ENCODE assay signal across 12 cellular contexts in the genomic region with DNA sequence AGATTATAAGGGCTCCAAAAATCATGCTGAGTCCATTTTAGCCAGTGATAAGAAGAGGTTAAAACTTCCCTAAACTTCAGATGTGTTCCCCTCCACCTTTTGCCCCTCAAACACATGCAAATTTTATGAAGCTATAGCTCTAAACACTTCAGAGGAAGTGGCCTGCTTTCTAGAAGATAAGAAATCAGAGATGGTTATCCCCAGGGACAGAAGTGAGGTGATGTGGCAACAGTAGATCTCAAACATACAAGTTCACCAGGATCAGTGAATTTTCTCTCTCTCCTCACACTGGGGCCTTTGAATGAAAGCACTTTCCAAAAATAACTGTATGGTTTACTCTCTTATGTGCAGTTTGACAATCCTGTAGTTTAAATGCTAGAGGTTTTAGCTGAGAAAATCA.
A peak's percentile ranks its signal among the peaks of the same experiment; 100 is the strongest.
DNase-seq lines count a peak whose midpoint lies in the region; ATAC-seq and TF ChIP-seq lines count a peak whose summit lies in the region.
"Had no signal": no experiment of that assay in that cellular context is flagged by ENCODE, and none has a peak within 500 bp of the region (broad histone marks: within the 10 kb centered on the region; RNA-seq: fewer than 3 reads in every experiment).

No MANE protein-coding gene starts in this region.

- H3K4me1 ChIP-seq in DND-41 (ENCODE audit: insufficient read depth, low read length), result peaks cover 29% of the 10 kb centered on the region
- H3K4me1 ChIP-seq: vagina had no signal

- no peak overlapping the region for H2AFZ ChIP-seq in DND-41 (ENCODE audit: low read depth, low read length)

- no peak for TF ChIP-seq CTCF in DND-41 (IDR thresholded peaks at IDR 0.05; ENCODE audit: borderline replicate concordance, extremely low read depth, low read length, poor library complexity, severe bottlenecking)

- DNase-seq in DND-41 (peak; percentile 15), T-helper 17 cell (no peak), AG08395 (ENCODE audit: low spot score) (no peak), NCI-H345 (lab: John Stamatoyannopoulos, UW) (no peak), HPDE6-E6E7 (ENCODE audit: extremely low spot score) (no peak)
- no peak for DNase-seq in activated naive CD4-positive, alpha-beta T cell treated with Interleukin-2 at 50 U/mL for 16 hours
- DNase-seq: activated CD4-positive, alpha-beta memory T cell treated with anti-CD3 and anti-CD28 coated beads, Interleukin-2, amount 10 ng/mL, durations not matched to agents 7 days and 5 days; head of caudate nucleus had no signal

- no peaks in the 10 kb centered on the region for H3K9me3 ChIP-seq in DND-41 (ENCODE audit: insufficient read depth, low read length, severe bottlenecking)
- no peaks in the 10 kb centered on the region for H3K9me3 ChIP-seq in T-helper 17 cell (ENCODE audit: control insufficient read depth, low read length, poor library complexity, severe bottlenecking)
- H3K9me3 ChIP-seq: vagina had no signal

- no peak overlapping the region for H3K27ac Mint-ChIP-seq in T-helper 17 cell
- H3K27ac Mint-ChIP-seq: activated CD4-positive, alpha-beta memory T cell treated with anti-CD3 and anti-CD28 coated beads, Interleukin-2, amount 10 ng/mL, durations not matched to agents 7 days and 5 days; CD14-positive monocyte had no signal

- H3K4me2 ChIP-seq in DND-41 (ENCODE audit: insufficient read depth, low read length), result no peak overlapping the region

- H3K9ac ChIP-seq in DND-41 (ENCODE audit: low read depth, low read length), result no peak overlapping the region

- no peaks in the 10 kb centered on the region for H3K36me3 Mint-ChIP-seq in T-helper 17 cell (ENCODE audit: low read depth)
- H3K36me3 Mint-ChIP-seq: CD14-positive monocyte had no signal

- H3K36me3 ChIP-seq in DND-41 (ENCODE audit: insufficient read depth, low read length), result no peaks in the 10 kb centered on the region
- H3K36me3 ChIP-seq: vagina had no signal

- H3K4me3 Mint-ChIP-seq in T-helper 17 cell, result no peak overlapping the region
- H3K4me3 Mint-ChIP-seq: activated CD4-positive, alpha-beta memory T cell treated with anti-CD3 and anti-CD28 coated beads, Interleukin-2, amount 10 ng/mL, durations not matched to agents 7 days and 5 days; CD14-positive monocyte had no signal

- H4K20me1 ChIP-seq in DND-41 (ENCODE audit: insufficient read depth, low read length), result no peaks in the 10 kb centered on the region

- no peaks in the 10 kb centered on the region for H3K27me3 ChIP-seq in DND-41 (ENCODE audit: insufficient read depth, low read length, poor library complexity)
- H3K27me3 ChIP-seq: vagina had no signal

- no peaks in the 10 kb centered on the region for H3K27me3 Mint-ChIP-seq in T-helper 17 cell
- H3K27me3 Mint-ChIP-seq: activated CD4-positive, alpha-beta memory T cell treated with anti-CD3 and anti-CD28 coated beads, Interleukin-2, amount 10 ng/mL, durations not matched to agents 7 days and 5 days had no signal

- H3K4me3 ChIP-seq in DND-41 (ENCODE audit: low read depth in 1 of 2, low read length in 2 of 2), result no peak overlapping the region
- H3K4me3 ChIP-seq: vagina had no signal

- H3K4me1 Mint-ChIP-seq in T-helper 17 cell, result peaks cover 9% of the 10 kb centered on the region
- H3K4me1 Mint-ChIP-seq: CD14-positive monocyte had no signal

- ATAC-seq in DND-41 (ENCODE audit: insufficient read depth, low read depth), result peak; percentile 87
- peak; percentile 55 for ATAC-seq in GM19452 (IDR thresholded peaks at IDR 0.05; ENCODE audit: unreplicated experiment)
- ATAC-seq in HG03097 (IDR thresholded peaks at IDR 0.05; ENCODE audit: low FRiP score, unreplicated experiment), result peak; percentile 70
- peak; percentile 32 for ATAC-seq in T-helper 17 cell

- no peak overlapping the region for H3K27ac ChIP-seq in DND-41 (ENCODE audit: low read length)
- H3K27ac ChIP-seq: vagina had no signal

- H3K79me2 ChIP-seq in DND-41 (ENCODE audit: insufficient read depth, low read length), result no peaks in the 10 kb centered on the region

Comparison
In these comparisons a context has a peak if more than half of its experiments do, and no peak if none do; other contexts are left out.
1. ATAC-seq: peak in every context shown above with its lines; median percentile 87 in DND-41; 70 in HG03097; 55 in GM19452; 32 in T-helper 17 cell.